27 cellular contexts compared by ENCODE assay signal in the genomic region with DNA sequence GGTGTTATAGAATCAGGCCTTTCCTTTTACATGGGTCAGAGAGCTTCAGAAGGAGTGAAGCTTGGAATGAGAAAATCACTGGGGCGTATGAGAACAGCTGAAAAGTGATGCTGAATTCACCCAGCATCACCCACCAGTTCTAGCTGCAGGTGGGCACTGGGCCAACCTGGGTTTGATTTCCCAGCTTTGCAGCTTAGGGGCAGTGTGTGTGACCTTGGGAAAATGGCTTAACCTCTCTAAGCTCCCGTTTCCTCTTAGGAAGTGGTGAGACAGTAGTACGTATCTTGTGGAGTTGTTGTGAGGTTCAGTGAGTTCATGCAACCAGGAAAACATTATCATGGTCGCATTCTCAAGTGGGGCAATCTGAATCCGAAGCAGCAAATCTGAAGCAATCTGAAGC. TPM values are rescaled to one million over a fixed set of nuclear protein-coding genes. Genes with fewer than 3 reads are reported as not detected.
DNase-seq lines count a peak whose midpoint lies in the region; ATAC-seq, FAIRE-seq and TF ChIP-seq lines count a peak whose summit lies in the region.
"Had no signal": no experiment of that assay in that cellular context is flagged by ENCODE, and none has a peak within 500 bp of the region (broad histone marks: within the 10 kb centered on the region; RNA-seq: fewer than 3 reads in every experiment).

No MANE protein-coding gene starts in this region.

- POLR2A ChIA-PET in H1 (lab: Charles Lee; ENCODE audit: partially characterized antibody), result interaction anchor here (0.9 to 9.2 kb wide), 6 partner anchors 10 to 65 kb away, joined by 3 to 121 read pairs (median 4); a partner anchor contains a TSS

- H3K9ac ChIP-seq in H1 (replicated peaks in 1 of 4; ENCODE audit: extremely low read depth in 1 of 4, low read depth in 3 of 4, low read length in 3 of 4) (no peak overlapping the region), neural progenitor cell (no peak overlapping the region)

- H3K36me3 Mint-ChIP-seq in neural progenitor cell, result no peaks in the 10 kb centered on the region
- H3K36me3 Mint-ChIP-seq in stimulated activated naive B cell treated with anti-CD40 and anti-IgM and Interleukin-4, amounts not matched to agents 10 μg/mL and 1 μg/mL and 100 μg/mL, for 72 hours, result peaks cover 10 to 12% of the 10 kb centered on the region in 2 donors

- no peak for TF ChIP-seq CTCF in left ventricle myocardium inferior (IDR thresholded peaks at IDR 0.05; ENCODE audit: borderline replicate concordance)
- no peak for TF ChIP-seq CTCF in heart right ventricle (IDR thresholded peaks at IDR 0.05)
- TF ChIP-seq CTCF in H1 (IDR thresholded peaks at IDR 0.05; ENCODE audit: control extremely low read depth in 1 of 3, insufficient read depth in 1 of 3, low read depth in 1 of 3, low read length in 3 of 3), result no peak
- no peak for TF ChIP-seq CTCF in neural progenitor cell (IDR thresholded peaks at IDR 0.05)

- H4K8ac ChIP-seq in H1 (ENCODE audit: extremely low read depth, insufficient read depth, low read length), result 0 out of 2 replicates have a peak overlapping the region, but pooled peaks have one; percentile 59

- H3K4me1 Mint-ChIP-seq in neural progenitor cell, result peaks cover 25% of the 10 kb centered on the region
- peaks cover 4 to 7% of the 10 kb centered on the region in 2 donors for H3K4me1 Mint-ChIP-seq in stimulated activated naive B cell treated with anti-CD40 and anti-IgM and Interleukin-4, amounts not matched to agents 10 μg/mL and 1 μg/mL and 100 μg/mL, for 72 hours

- no peak for TF ChIP-seq RAD21 in H1 (IDR thresholded peaks at IDR 0.05 in 1 of 2, conservative IDR thresholded peaks at IDR 0.05 in 1 of 2; ENCODE audit: low read depth in 2 of 2, low read length in 2 of 2)

- no peak overlapping the region for H4K91ac ChIP-seq in H1 (replicated peaks; ENCODE audit: insufficient read length, low read length)

- H3K27me3 Mint-ChIP-seq in neural progenitor cell (ENCODE audit: insufficient read depth, low read depth), result no peaks in the 10 kb centered on the region
- H3K27me3 Mint-ChIP-seq in stimulated activated naive B cell treated with anti-CD40 and anti-IgM and Interleukin-4, amounts not matched to agents 10 μg/mL and 1 μg/mL and 100 μg/mL, for 72 hours, result peaks cover 0 to 9% of the 10 kb centered on the region in 2 donors
- H3K27me3 Mint-ChIP-seq: CD4-positive, alpha-beta memory T cell had no signal

- no peak for DNase-seq in left ventricle myocardium inferior
- DNase-seq in heart right ventricle, result no peak
- no peak for DNase-seq in H1 (ENCODE audit: low read depth in 1 of 2, low spot score in 2 of 2)
- no peak for DNase-seq in neural progenitor cell (ENCODE audit: low spot score)
- DNase-seq in stimulated activated naive B cell treated with anti-CD40 and anti-IgM and Interleukin-4, amounts not matched to agents 10 μg/mL and 1 μg/mL and 100 μg/mL, for 72 hours, result no peak
- DNase-seq in activated effector memory CD4-positive, alpha-beta T cell treated with Interleukin-2 at 50 U/mL for 16 hours, result no peak
- DNase-seq in NCI-H748 treated with DMSO at 0.1 percent for 48 hours (lab: John Stamatoyannopoulos, UW), result no peak
- DNase-seq: AML-193; C1 segment of cervical spinal cord; CD4-positive, alpha-beta memory T cell; COR-L47; DMS79; EL; GDM1; GOT3; NCI-H1092 treated with DMSO at 0.1 percent for 48 hours; NCI-H1436; NCI-H187; NCI-H2171 treated with DMSO at 0.1 percent for 48 hours; NCI-H345; NCI-H510A treated with DMSO at 0.1 percent for 48 hours; SHP77 treated with DMSO at 0.1 percent for 48 hours had no signal

- TF ChIP-seq EP300 in H1 (IDR thresholded peaks at IDR 0.05; ENCODE audit: borderline replicate concordance in 1 of 2, low read depth in 2 of 2, low read length in 2 of 2), result no peak

- H3K27me3 ChIP-seq in left ventricle myocardium inferior (ENCODE audit: low read depth) (no peaks in the 10 kb centered on the region), heart right ventricle (no peaks in the 10 kb centered on the region), H1 (replicated peaks in 1 of 4; ENCODE audit: control insufficient read depth in 3 of 4, extremely low read depth in 1 of 4, insufficient read depth in 3 of 4, low read length in 3 of 4) (no peaks in the 10 kb centered on the region), neural progenitor cell (no peaks in the 10 kb centered on the region)

- no peak overlapping the region for H3K4me3 Mint-ChIP-seq in neural progenitor cell
- no peak overlapping the region for H3K4me3 Mint-ChIP-seq in stimulated activated naive B cell treated with anti-CD40 and anti-IgM and Interleukin-4, amounts not matched to agents 10 μg/mL and 1 μg/mL and 100 μg/mL, for 72 hours
- H3K4me3 Mint-ChIP-seq: CD4-positive, alpha-beta memory T cell had no signal

- H3K4ac ChIP-seq in H1 (replicated peaks; ENCODE audit: insufficient read length, low read depth, low read length), result no peak overlapping the region

- H4K5ac ChIP-seq in H1 (ENCODE audit: insufficient read length, low read depth, low read length), result no peak overlapping the region

- H3K18ac ChIP-seq in H1 (ENCODE audit: extremely low read depth, low read length), result no peak overlapping the region

- no peak overlapping the region for H2BK120ac ChIP-seq in H1 (replicated peaks; ENCODE audit: low read depth, low read length)

- no peak overlapping the region for H3K23ac ChIP-seq in H1 (ENCODE audit: insufficient read length)

- H3K23me2 ChIP-seq in H1 (ENCODE audit: low read depth, low read length), result no peaks in the 10 kb centered on the region

- FAIRE-seq in H1 (lab: Jason Lieb, UNC), result no peak
- FAIRE-seq: A204.1, GM12878 had no signal

- CTCF ChIA-PET in H1 (lab: Charles Lee; ENCODE audit: partially characterized antibody), result interaction anchor here (0.5 to 20.8 kb wide), 9 partner anchors 9 to 765 kb away, joined by 3 to 324 read pairs (median 4); a partner anchor contains a TSS

- no peak overlapping the region for H3K14ac ChIP-seq in H1 (ENCODE audit: insufficient read length)

- no peaks in the 10 kb centered on the region for H3K79me1 ChIP-seq in H1 (ENCODE audit: low read depth, low read length)

- no peak overlapping the region for H3K4me3 ChIP-seq in left ventricle myocardium inferior
- H3K4me3 ChIP-seq in heart right ventricle, result no peak overlapping the region
- H3K4me3 ChIP-seq in H1 (ENCODE audit: extremely low read depth in 1 of 4, insufficient read depth in 2 of 4, low read depth in 3 of 4, low read length in 4 of 4), result no peak overlapping the region
- no peak overlapping the region for H3K4me3 ChIP-seq in neural progenitor cell
- H3K4me3 ChIP-seq: GM12878 had no signal

- no peaks in the 10 kb centered on the region for H3K9me3 Mint-ChIP-seq in neural progenitor cell
- H3K9me3 Mint-ChIP-seq in stimulated activated naive B cell treated with anti-CD40 and anti-IgM and Interleukin-4, amounts not matched to agents 10 μg/mL and 1 μg/mL and 100 μg/mL, for 72 hours, result no peaks in the 10 kb centered on the region
- H3K9me3 Mint-ChIP-seq: CD4-positive, alpha-beta memory T cell had no signal

- H2AK5ac ChIP-seq in H1 (ENCODE audit: low read depth, low read length), result no peak overlapping the region

- H3F3A ChIP-seq in neural progenitor cell (ENCODE audit: low read depth), result no peaks in the 10 kb centered on the region

- peak overlapping the region; percentile 76 for H3K27ac Mint-ChIP-seq in neural progenitor cell
- no peak overlapping the region for H3K27ac Mint-ChIP-seq in stimulated activated naive B cell treated with anti-CD40 and anti-IgM and Interleukin-4, amounts not matched to agents 10 μg/mL and 1 μg/mL and 100 μg/mL, for 72 hours

- H3K56ac ChIP-seq in H1 (replicated peaks; ENCODE audit: insufficient read length, low read depth, low read length), result no peak overlapping the region

- H2BK5ac ChIP-seq in H1 (ENCODE audit: low read depth, low read length), result no peak overlapping the region

- H2BK12ac ChIP-seq in H1 (ENCODE audit: low read depth, low read length), result no peak overlapping the region; the same call in 1 of the 2 replicates

- intact Hi-C loops in left ventricle myocardium inferior (cut with micrococcal nuclease) (no loop called here), heart right ventricle (cut with DNase I) (no loop called here)

- no peak for TF ChIP-seq POLR2A in H1 (IDR thresholded peaks at IDR 0.05; ENCODE audit: control extremely low read depth in 1 of 2, low read depth in 2 of 2, low read length in 2 of 2)

- H2BK20ac ChIP-seq in H1 (ENCODE audit: low read length), result no peak overlapping the region

- no peaks in the 10 kb centered on the region for H3K79me2 ChIP-seq in H1 (ENCODE audit: control insufficient read depth in 1 of 2, insufficient read depth in 2 of 2, low read length in 2 of 2)
- H3K79me2 ChIP-seq in neural progenitor cell (ENCODE audit: low read depth), result no peaks in the 10 kb centered on the region

- no peaks in the 10 kb centered on the region for H4K20me1 ChIP-seq in H1 (replicated peaks in 1 of 2; ENCODE audit: control insufficient read depth in 1 of 2, insufficient read depth in 2 of 2, low read length in 2 of 2)
- H4K20me1 ChIP-seq in neural progenitor cell (ENCODE audit: low read depth), result no peaks in the 10 kb centered on the region

- H3K4me2 ChIP-seq in H1 (ENCODE audit: insufficient read depth in 1 of 2, low read depth in 2 of 2, low read length in 2 of 2) (no peak overlapping the region), neural progenitor cell (no peak overlapping the region)

- H2BK15ac ChIP-seq in H1 (ENCODE audit: low read length), result 0 out of 2 replicates have a peak overlapping the region, but pooled peaks have one; percentile 29

- WGBS in heart right ventricle, 2 donors, result 67 to 71% methylated on average over 5 of the region's 5 CpGs
- WGBS in H1 (ENCODE audit: extremely low coverage in 1 of 2, insufficient coverage in 1 of 2, insufficient read length in 1 of 2, insufficient replicate concordance in 2 of 2, low coverage in 1 of 2, low lambda C conversion rate in 2 of 2, missing lambda C conversion rate in 1 of 2), 2 experiments, result 87% methylated on average over 5 of the region's 5 CpGs; no CpG with 5 or more reads in 1 of the 2 experiments

- H3K27ac ChIP-seq in left ventricle myocardium inferior (replicated peaks) (peak overlapping the region; percentile 45), heart right ventricle (peak overlapping the region in 4 of 10 donors; percentile 17 to 55 (median 37)), H1 (ENCODE audit: low read depth, low read length) (no peak overlapping the region), neural progenitor cell (no peak overlapping the region)
- H3K27ac ChIP-seq: HL-60 had no signal

- no peak overlapping the region for H2AFZ ChIP-seq in H1 (ENCODE audit: low read length)
- no peak overlapping the region for H2AFZ ChIP-seq in neural progenitor cell (replicated peaks)

- no peak for ATAC-seq in heart right ventricle
- no peak for ATAC-seq in stimulated activated naive B cell treated with anti-CD40 and anti-IgM and Interleukin-4, amounts not matched to agents 10 μg/mL and 1 μg/mL and 100 μg/mL, for 72 hours (replicated peaks)
- ATAC-seq: GM12878, HCT116 had no signal

- H3K36me3 ChIP-seq in left ventricle myocardium inferior (peaks cover 18% of the 10 kb centered on the region), heart right ventricle (peaks cover 0 to 73% (median 4%) of the 10 kb centered on the region in 9 donors), H1 (ENCODE audit: control insufficient read depth in 2 of 4, insufficient read depth in 4 of 4, low read length in 3 of 4) (no peaks in the 10 kb centered on the region), neural progenitor cell (no peaks in the 10 kb centered on the region)

- H3K4me1 ChIP-seq in left ventricle myocardium inferior (peaks cover 89% of the 10 kb centered on the region), heart right ventricle (peaks cover 2 to 87% (median 66%) of the 10 kb centered on the region in 9 donors), H1 (replicated peaks in 1 of 4; ENCODE audit: control insufficient read depth in 3 of 4, insufficient read depth in 4 of 4, low read length in 3 of 4) (peaks cover 0 to 10% (median 8%) of the 10 kb centered on the region in 4 experiments; a peak in 5 of 7 replicates), neural progenitor cell (peaks cover 8% of the 10 kb centered on the region)

- no peaks in the 10 kb centered on the region for H3K9me3 ChIP-seq in left ventricle myocardium inferior (replicated peaks)
- no peaks in the 10 kb centered on the region for H3K9me3 ChIP-seq in heart right ventricle
- no peaks in the 10 kb centered on the region for H3K9me3 ChIP-seq in H1 (ENCODE audit: insufficient read depth in 2 of 2, low read depth in 1 of 2, low read length in 1 of 2)
- no peaks in the 10 kb centered on the region for H3K9me3 ChIP-seq in neural progenitor cell (ENCODE audit: low read depth)

RNA-seq across cellular contexts. Expression of a gene that starts 10.6 kb away (rescaled TPM):
- total RNA-seq in left ventricle myocardium inferior (7.6 TPM), heart right ventricle (10 to 100 TPM in 5 of 10 donors, 1 to 10 TPM in 5; 4.9 to 16.6 (median 9.6) TPM), neural progenitor cell (ENCODE audit: low replicate concordance) (not detected in 2 replicates)
- polyA plus RNA-seq in heart right ventricle (1 to 10 TPM; 3.6 to 3.7 TPM), H1 (2011; rRNA removed) (0.05 and 0.06 TPM in 2 replicates)
- 0.17 and 0.21 TPM in 2 replicates for total RNA-seq in H1 (2021; fragmentation: NEBNext Ultra II Directional; extraction: Animal tissue kit (Norgen Biotek cat#: 25700))
- polyA plus RNA-seq in H1 (2011; cell fraction: cytosol; rRNA removed), result 0.05 TPM
- polyA plus RNA-seq in H1 (2011; cell fraction: nucleus; rRNA removed), result 0.26 TPM
- polyA plus RNA-seq in H1 (2012, experiment 1 of 2), result 0.31 to 0.47 TPM (median 0.35 TPM) in 4 replicates
- 0.09 TPM for polyA plus RNA-seq in H1 (2012, experiment 2 of 2)
- polyA plus RNA-seq in H1 (2013, experiment 1 of 2), result 0.14 TPM
- polyA plus RNA-seq in H1 (2013, experiment 2 of 2), result 0.26 TPM
- polyA minus RNA-seq in H1 (2011; rRNA and poly(A)+ RNA removed), result 0.06 and 0.49 TPM in 2 replicates
- polyA minus RNA-seq in H1 (2011; cell fraction: cytosol; rRNA and poly(A)+ RNA removed), result not detected
- polyA minus RNA-seq in H1 (2011; cell fraction: nucleus; rRNA and poly(A)+ RNA removed), result 0.10 TPM
- total RNA-seq: CD4-positive, alpha-beta memory T cell had no signal
- polyA plus RNA-seq: AG04450 had no signal

RNA-seq across cellular contexts. Expression of a gene that starts 21.5 kb away (rescaled TPM):
- total RNA-seq in left ventricle myocardium inferior, result 120 TPM
- 100 to 1,000 TPM in 6 of 10 donors, 10 to 100 TPM in 4; 84.6 to 130 (median 102) TPM for total RNA-seq in heart right ventricle
- polyA plus RNA-seq in heart right ventricle, result 10 to 100 TPM; 20.3 to 44.9 TPM
- 19.6 and 20.2 TPM in 2 replicates for total RNA-seq in H1 (2021; fragmentation: NEBNext Ultra II Directional; extraction: Animal tissue kit (Norgen Biotek cat#: 25700))
- 4.4 and 4.7 TPM in 2 replicates for polyA plus RNA-seq in H1 (2011; rRNA removed)
- 8.1 TPM for polyA plus RNA-seq in H1 (2011; cell fraction: cytosol; rRNA removed)
- 9.2 TPM for polyA plus RNA-seq in H1 (2011; cell fraction: nucleus; rRNA removed)
- 10.2 to 20.8 TPM (median 13.4 TPM) in 4 replicates for polyA plus RNA-seq in H1 (2012, experiment 1 of 2)
- polyA plus RNA-seq in H1 (2012, experiment 2 of 2), result 2.8 TPM
- 9.4 TPM for polyA plus RNA-seq in H1 (2013, experiment 1 of 2)
- polyA plus RNA-seq in H1 (2013, experiment 2 of 2), result 9.6 TPM
- polyA minus RNA-seq in H1 (2011; rRNA and poly(A)+ RNA removed), result 17.2 and 19.1 TPM in 2 replicates
- polyA minus RNA-seq in H1 (2011; cell fraction: cytosol; rRNA and poly(A)+ RNA removed), result 10.4 TPM
- polyA minus RNA-seq in H1 (2011; cell fraction: nucleus; rRNA and poly(A)+ RNA removed), result 12.9 TPM
- 21.0 and 41.2 TPM in 2 replicates for total RNA-seq in neural progenitor cell (ENCODE audit: low replicate concordance)

RNA-seq across cellular contexts. Expression of a gene that starts 23.7 kb away (rescaled TPM):
- total RNA-seq in left ventricle myocardium inferior, result 125 TPM
- total RNA-seq in heart right ventricle, result 100 to 1,000 TPM in 6 of 10 donors, 10 to 100 TPM in 4; 82.1 to 192 (median 141) TPM
- polyA plus RNA-seq in heart right ventricle, result 10 to 100 TPM; 50.1 to 69.8 TPM
- total RNA-seq in H1 (2021; fragmentation: NEBNext Ultra II Directional; extraction: Animal tissue kit (Norgen Biotek cat#: 25700)), result 59.6 and 61.4 TPM in 2 replicates
- polyA plus RNA-seq in H1 (2011; rRNA removed), result 114 and 132 TPM in 2 replicates
- polyA plus RNA-seq in H1 (2011; cell fraction: cytosol; rRNA removed), result 98.7 TPM
- 310 TPM for polyA plus RNA-seq in H1 (2011; cell fraction: nucleus; rRNA removed)
- polyA plus RNA-seq in H1 (2012, experiment 1 of 2), result 71.4 to 88.2 TPM (median 72.4 TPM) in 4 replicates
- 49.9 TPM for polyA plus RNA-seq in H1 (2012, experiment 2 of 2)
- polyA plus RNA-seq in H1 (2013, experiment 1 of 2), result 46.8 TPM
- polyA plus RNA-seq in H1 (2013, experiment 2 of 2), result 41.4 TPM
- polyA minus RNA-seq in H1 (2011; rRNA and poly(A)+ RNA removed), result 84.7 and 92.9 TPM in 2 replicates
- 35.0 TPM for polyA minus RNA-seq in H1 (2011; cell fraction: cytosol; rRNA and poly(A)+ RNA removed)
- 93.7 TPM for polyA minus RNA-seq in H1 (2011; cell fraction: nucleus; rRNA and poly(A)+ RNA removed)
- 47.7 and 86.5 TPM in 2 replicates for total RNA-seq in neural progenitor cell (ENCODE audit: low replicate concordance)
